ENCODE assay signal across 9 cellular contexts in the genomic region with DNA sequence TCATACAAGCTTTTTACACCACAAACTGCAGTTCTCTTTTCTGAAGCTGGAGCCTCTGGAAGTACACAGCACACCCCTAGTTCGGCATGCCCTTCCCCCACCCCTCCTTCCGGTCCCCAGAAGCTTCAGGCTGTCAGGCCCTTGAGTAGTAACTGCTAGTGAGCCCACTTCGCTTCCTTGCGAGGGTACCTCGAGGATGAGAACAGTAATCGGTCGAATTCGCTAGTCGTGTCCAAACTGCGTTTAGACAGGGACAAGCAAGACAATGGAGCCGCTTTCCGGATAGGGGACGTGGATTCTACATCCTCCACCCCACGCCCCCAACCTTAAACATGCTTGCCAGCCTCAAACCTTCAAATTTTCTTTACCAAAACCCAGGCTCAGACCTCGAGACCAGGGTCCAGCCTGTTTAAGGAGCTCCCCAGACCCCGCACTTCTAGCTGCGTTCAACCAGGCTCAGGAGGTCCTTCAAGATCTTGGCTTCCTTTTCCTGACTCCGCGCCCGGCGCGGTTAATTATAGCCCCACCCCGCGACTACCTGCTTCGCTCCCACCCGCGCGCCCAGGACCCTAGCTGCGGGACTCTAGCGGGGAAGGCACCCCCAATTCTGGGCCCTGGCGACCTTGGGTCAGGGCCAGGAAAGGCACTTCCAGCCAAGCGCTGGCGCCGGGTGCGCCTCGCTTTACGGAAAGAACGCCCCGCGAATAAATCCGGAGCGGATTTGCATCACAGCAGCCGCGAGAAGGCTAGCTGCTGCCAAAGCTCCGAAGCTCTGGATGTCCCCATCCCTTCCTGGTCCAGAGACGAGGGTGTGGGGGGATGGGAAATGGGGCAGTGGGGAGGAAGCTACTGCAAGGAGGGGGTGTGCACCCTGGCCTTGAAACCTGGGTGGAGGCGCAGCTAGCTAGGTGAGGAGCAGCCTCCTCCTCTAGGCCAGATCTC. TPM values are rescaled to one million over a fixed set of nuclear protein-coding genes. Genes with fewer than 3 reads are reported as not detected.
DNase-seq lines count a peak whose midpoint lies in the region; ATAC-seq and TF ChIP-seq lines count a peak whose summit lies in the region.
"Had no signal": no experiment of that assay in that cellular context is flagged by ENCODE, and none has a peak within 500 bp of the region (broad histone marks: within the 10 kb centered on the region; RNA-seq: fewer than 3 reads in every experiment).

No MANE protein-coding gene starts in this region.

- peak in 1 of 4 donors; percentile 20 for TF ChIP-seq POLR2A in esophagus squamous epithelium (IDR thresholded peaks at IDR 0.05)
- no peak for TF ChIP-seq POLR2A in erythroblast (IDR thresholded peaks at IDR 0.05; ENCODE audit: low read length)

- H3F3A ChIP-seq in SK-N-SH (replicated peaks; ENCODE audit: insufficient read depth): no peaks in the 10 kb centered on the region

- H3K27ac ChIP-seq in SK-N-SH (ENCODE audit: low read depth in 2 of 2, low read length in 1 of 2) (no peak overlapping the region), esophagus squamous epithelium (peak overlapping the region; percentile 68 to 79 (median 76)), parathyroid adenoma (peak overlapping the region; percentile 84)

- H3K9me3 ChIP-seq in SK-N-SH: no peaks in the 10 kb centered on the region
- no peaks in the 10 kb centered on the region for H3K9me3 ChIP-seq in esophagus squamous epithelium
- H3K9me3 ChIP-seq in parathyroid adenoma (ENCODE audit: control insufficient read depth, low read length): no peaks in the 10 kb centered on the region

- H3K27me3 ChIP-seq in SK-N-SH (ENCODE audit: insufficient read depth) (no peaks in the 10 kb centered on the region), esophagus squamous epithelium (peaks cover 0 to 19% (median 0%) of the 10 kb centered on the region in 4 donors), parathyroid adenoma (ENCODE audit: control insufficient read depth, insufficient read depth, low read length) (no peaks in the 10 kb centered on the region)

- H3K4me1 ChIP-seq in SK-N-SH (ENCODE audit: control insufficient read depth in 1 of 2, insufficient read depth in 2 of 2, low read depth in 1 of 2, low read length in 1 of 2): no peaks in the 10 kb centered on the region
- H3K4me1 ChIP-seq in esophagus squamous epithelium: peaks cover 18 to 44% (median 19%) of the 10 kb centered on the region in 3 donors
- H3K4me1 ChIP-seq in parathyroid adenoma: peaks cover 10% of the 10 kb centered on the region

- DNase-seq in SK-N-SH (peak; percentile 14), activated T-cell treated with anti-CD3 and anti-CD28 coated beads for 1 hour (ENCODE audit: low read depth) (peak; percentile 37), esophagus squamous epithelium (lab: John Stamatoyannopoulos, UW) (no peak), HUDEP-2 (lab: John Stamatoyannopoulos, UW; ENCODE audit: unreplicated experiment in 76 of 76) (no peak), SHP77 (lab: John Stamatoyannopoulos, UW) (no peak), erythroblast (lab: John Stamatoyannopoulos, UW) (no peak)

- H3K9ac ChIP-seq in SK-N-SH (no peak overlapping the region), parathyroid adenoma (no peak overlapping the region)

- TF ChIP-seq CTCF in SK-N-SH (IDR thresholded peaks at IDR 0.05) (no peak), esophagus squamous epithelium (IDR thresholded peaks at IDR 0.05) (no peak), parathyroid adenoma (IDR thresholded peaks at IDR 0.05) (no peak)

- CTCF ChIA-PET in SK-N-SH (lab: Yijun Ruan, JAX): interaction anchor here (0.5 to 1.0 kb wide), 2 partner anchors 125 to 128 kb away, joined by 3 to 4 read pairs; no protein-coding TSS in a partner anchor

- POLR2A ChIA-PET in SK-N-SH (lab: Yijun Ruan, JAX): no interaction called here

- intact Hi-C loops in esophagus squamous epithelium (cut with DNase I): no loop called here

- ATAC-seq in SK-N-SH treated with all-trans-retinoic acid at 6 μM for 48 hours: no peak

- no peaks in the 10 kb centered on the region for H4K20me1 ChIP-seq in SK-N-SH (ENCODE audit: insufficient read depth)

- H2AFZ ChIP-seq in SK-N-SH (ENCODE audit: low read depth) (no peak overlapping the region), parathyroid adenoma (peak overlapping the region; percentile 22)

- H3K79me2 ChIP-seq in SK-N-SH (ENCODE audit: insufficient read depth): no peaks in the 10 kb centered on the region
- H3K79me2 ChIP-seq in parathyroid adenoma: no peaks in the 10 kb centered on the region

- H3K36me3 ChIP-seq in SK-N-SH (replicated peaks in 1 of 2; ENCODE audit: control insufficient read depth in 1 of 2, insufficient read depth in 2 of 2, low read length in 1 of 2) (no peaks in the 10 kb centered on the region), esophagus squamous epithelium (no peaks in the 10 kb centered on the region), parathyroid adenoma (ENCODE audit: control insufficient read depth, insufficient read depth, low read length) (no peaks in the 10 kb centered on the region)

- H3K4me2 ChIP-seq in SK-N-SH: no peak overlapping the region
- H3K4me2 ChIP-seq in parathyroid adenoma (ENCODE audit: low read length): peak overlapping the region; percentile 33

- TF ChIP-seq EP300 in SK-N-SH (IDR thresholded peaks at IDR 0.05; ENCODE audit: borderline replicate concordance in 1 of 2, low read depth in 1 of 2, low read length in 1 of 2): no peak

- WGBS in SK-N-SH (ENCODE audit: low lambda C conversion rate): 91% methylated on average over 47 of the region's 47 CpGs
- 13 to 23% methylated on average over 16 to 32 of the region's 47 CpGs for WGBS in esophagus squamous epithelium, 2 donors

- no peak for TF ChIP-seq RAD21 in SK-N-SH (IDR thresholded peaks at IDR 0.05; ENCODE audit: low read length)

- H3K9me2 ChIP-seq in SK-N-SH: no peaks in the 10 kb centered on the region

- no peak overlapping the region for H3K4me3 ChIP-seq in SK-N-SH (ENCODE audit: low read depth in 2 of 2, low read length in 1 of 2)
- peak overlapping the region; percentile 33 to 67 (median 49) for H3K4me3 ChIP-seq in esophagus squamous epithelium
- H3K4me3 ChIP-seq in parathyroid adenoma (ENCODE audit: low read depth, low read length): peak overlapping the region; percentile 27

TF ChIP-seq in SK-N-SH, 30 proteins besides CTCF, POLR2A, EP300 and RAD21 (continues in another document):
- TF ChIP-seq SIN3A (IDR thresholded peaks at IDR 0.05; ENCODE audit: borderline replicate concordance, low read depth, low read length) (no peak), MEF2A (IDR thresholded peaks at IDR 0.05; ENCODE audit: borderline replicate concordance, low read depth) (no peak), TEAD4 (IDR thresholded peaks at IDR 0.05; ENCODE audit: borderline replicate concordance, insufficient read depth) (no peak), PBX3 (IDR thresholded peaks at IDR 0.05) (no peak), SMC3 (IDR thresholded peaks at IDR 0.05; ENCODE audit: low read depth, low read length) (no peak)

TF ChIP-seq in SK-N-SH treated with all-trans-retinoic acid at 6 μM for 48 hours, 23 proteins besides CTCF, POLR2A, EP300 and RAD21 (continues in another document):
- TF ChIP-seq, protein P1, sequence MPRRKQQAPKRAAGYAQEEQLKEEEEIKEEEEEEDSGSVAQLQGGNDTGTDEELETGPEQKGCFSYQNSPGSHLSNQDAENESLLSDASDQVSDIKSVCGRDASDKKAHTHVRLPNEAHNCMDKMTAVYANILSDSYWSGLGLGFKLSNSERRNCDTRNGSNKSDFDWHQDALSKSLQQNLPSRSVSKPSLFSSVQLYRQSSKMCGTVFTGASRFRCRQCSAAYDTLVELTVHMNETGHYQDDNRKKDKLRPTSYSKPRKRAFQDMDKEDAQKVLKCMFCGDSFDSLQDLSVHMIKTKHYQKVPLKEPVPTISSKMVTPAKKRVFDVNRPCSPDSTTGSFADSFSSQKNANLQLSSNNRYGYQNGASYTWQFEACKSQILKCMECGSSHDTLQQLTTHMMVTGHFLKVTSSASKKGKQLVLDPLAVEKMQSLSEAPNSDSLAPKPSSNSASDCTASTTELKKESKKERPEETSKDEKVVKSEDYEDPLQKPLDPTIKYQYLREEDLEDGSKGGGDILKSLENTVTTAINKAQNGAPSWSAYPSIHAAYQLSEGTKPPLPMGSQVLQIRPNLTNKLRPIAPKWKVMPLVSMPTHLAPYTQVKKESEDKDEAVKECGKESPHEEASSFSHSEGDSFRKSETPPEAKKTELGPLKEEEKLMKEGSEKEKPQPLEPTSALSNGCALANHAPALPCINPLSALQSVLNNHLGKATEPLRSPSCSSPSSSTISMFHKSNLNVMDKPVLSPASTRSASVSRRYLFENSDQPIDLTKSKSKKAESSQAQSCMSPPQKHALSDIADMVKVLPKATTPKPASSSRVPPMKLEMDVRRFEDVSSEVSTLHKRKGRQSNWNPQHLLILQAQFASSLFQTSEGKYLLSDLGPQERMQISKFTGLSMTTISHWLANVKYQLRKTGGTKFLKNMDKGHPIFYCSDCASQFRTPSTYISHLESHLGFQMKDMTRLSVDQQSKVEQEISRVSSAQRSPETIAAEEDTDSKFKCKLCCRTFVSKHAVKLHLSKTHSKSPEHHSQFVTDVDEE (CRISPR knock-in tag; IDR thresholded peaks at IDR 0.05): no peak

RNA-seq across cellular contexts. Expression of gene TSPAN1, which starts 8.1 kb away (rescaled TPM):
- polyA plus RNA-seq in SK-N-SH (2012; rRNA removed): 12.2 and 13.9 TPM in 2 replicates
- 9.8 and 13.5 TPM in 2 replicates for polyA plus RNA-seq in SK-N-SH (2012; cell fraction: cytosol; rRNA removed)
- 10.2 and 14.0 TPM in 2 replicates for polyA plus RNA-seq in SK-N-SH (2012; cell fraction: nucleus; rRNA removed)
- 10 to 100 TPM in 1 of 4 donors, 1 to 10 TPM in 3; 1.4 to 10.7 (median 5.0) TPM for total RNA-seq in esophagus squamous epithelium

RNA-seq across cellular contexts. Expression of gene P3R3URF, which starts 9.5 kb away (rescaled TPM):
- not detected in 2 replicates for polyA plus RNA-seq in SK-N-SH (2012; rRNA removed)
- polyA plus RNA-seq in SK-N-SH (2012; cell fraction: cytosol; rRNA removed): not detected in 2 replicates
- not detected in 2 replicates for polyA plus RNA-seq in SK-N-SH (2012; cell fraction: nucleus; rRNA removed)
- not detected for total RNA-seq in esophagus squamous epithelium
- total RNA-seq: subcutaneous adipose tissue had no signal

RNA-seq across cellular contexts. Expression of gene POMGNT1, which starts 31.4 kb away (rescaled TPM):
- 165 and 198 TPM in 2 replicates for polyA plus RNA-seq in SK-N-SH (2012; rRNA removed)
- polyA plus RNA-seq in SK-N-SH (2012; cell fraction: cytosol; rRNA removed): 92.0 and 140 TPM in 2 replicates
- polyA plus RNA-seq in SK-N-SH (2012; cell fraction: nucleus; rRNA removed): 333 and 360 TPM in 2 replicates
- total RNA-seq in esophagus squamous epithelium: 10 to 100 TPM; 23.9 to 36.7 (median 28.1) TPM

RNA-seq across cellular contexts. Expression of gene PIK3R3, which starts 34.4 kb away (rescaled TPM):
- polyA plus RNA-seq in SK-N-SH (2012; rRNA removed): 4.0 and 6.2 TPM in 2 replicates
- 6.1 and 6.2 TPM in 2 replicates for polyA plus RNA-seq in SK-N-SH (2012; cell fraction: cytosol; rRNA removed)
- 5.0 and 8.1 TPM in 2 replicates for polyA plus RNA-seq in SK-N-SH (2012; cell fraction: nucleus; rRNA removed)
- 1 to 10 TPM; 3.0 to 7.6 (median 6.2) TPM for total RNA-seq in esophagus squamous epithelium

RNA-seq across cellular contexts. Expression of gene LURAP1, which starts 36.3 kb away (rescaled TPM):
- 4.6 and 5.1 TPM in 2 replicates for polyA plus RNA-seq in SK-N-SH (2012; rRNA removed)
- polyA plus RNA-seq in SK-N-SH (2012; cell fraction: cytosol; rRNA removed): 2.4 and 2.9 TPM in 2 replicates
- 7.8 and 9.1 TPM in 2 replicates for polyA plus RNA-seq in SK-N-SH (2012; cell fraction: nucleus; rRNA removed)
- 1 to 10 TPM; 1.7 to 4.6 (median 3.1) TPM for total RNA-seq in esophagus squamous epithelium

Comparison
In these comparisons a context has a peak if more than half of its experiments do, and no peak if none do; other contexts are left out.
1. DNase-seq: peak in SK-N-SH (single experiment) and activated T-cell treated with anti-CD3 and anti-CD28 coated beads for 1 hour (single experiment); none in esophagus squamous epithelium (single experiment), HUDEP-2 (0 of 76), SHP77 (0 of 2) and erythroblast (0 of 2).
2. H3K27ac ChIP-seq: peak in esophagus squamous epithelium (4 of 4) and parathyroid adenoma (single experiment); none in SK-N-SH (0 of 2).
3. H3K4me3 ChIP-seq: peak in esophagus squamous epithelium (4 of 4) and parathyroid adenoma (single experiment); none in SK-N-SH (0 of 2).